Comparison of ENCODE assay signal across 8 cellular contexts in the genomic region with DNA sequence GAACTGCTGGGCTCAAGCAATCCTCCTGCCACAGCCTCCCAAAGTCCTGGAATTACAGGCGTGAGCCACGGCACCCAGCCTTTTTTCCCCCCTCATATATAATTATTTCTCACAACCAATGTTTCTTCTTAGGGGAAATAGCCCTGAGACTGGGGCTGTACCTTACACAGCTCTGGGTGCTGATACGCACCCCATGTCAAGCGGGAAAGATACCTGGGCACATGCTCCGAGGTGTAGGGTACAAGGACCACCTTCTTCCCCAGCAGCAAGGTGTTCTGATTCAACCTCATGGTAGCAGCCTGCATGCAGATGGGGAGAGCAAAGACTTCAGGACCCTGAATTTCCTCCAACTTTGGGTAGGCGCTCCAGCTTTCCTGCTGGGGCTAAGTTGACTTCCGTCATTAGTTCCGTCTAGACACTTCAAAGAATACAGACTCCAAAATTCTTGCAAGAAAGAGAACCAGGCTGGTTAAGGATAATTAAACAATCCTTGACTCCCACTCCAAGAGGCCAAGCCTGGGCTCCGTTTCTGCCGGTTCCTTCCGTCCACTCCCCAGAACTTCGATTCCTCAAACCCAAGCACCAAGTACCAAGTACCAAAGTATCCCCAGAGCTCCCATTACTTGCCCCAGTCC. TPM values are rescaled to one million over a fixed set of nuclear protein-coding genes. Genes with fewer than 3 reads are reported as not detected.
DNase-seq lines count a peak whose midpoint lies in the region; ATAC-seq and TF ChIP-seq lines count a peak whose summit lies in the region.

No MANE protein-coding gene starts in this region.

- peak overlapping the region; percentile 85 for H3K4me2 ChIP-seq in OCI-LY1 (ENCODE audit: low read length)

- TF ChIP-seq CTCF in CD8-positive, alpha-beta T cell (IDR thresholded peaks at IDR 0.05) = no peak
- TF ChIP-seq CTCF in OCI-LY1 (IDR thresholded peaks at IDR 0.05; ENCODE audit: low read length) (no peak), endothelial cell (IDR thresholded peaks at IDR 0.05; ENCODE audit: unreplicated experiment) (no peak), neutrophil (IDR thresholded peaks at IDR 0.05) (no peak)

- no peak overlapping the region for H2AFZ ChIP-seq in OCI-LY1 (ENCODE audit: low read length)

- intact Hi-C loops in CD8-positive, alpha-beta T cell (cut with DNase I, micrococcal nuclease) = loop anchor here (1.0 kb wide), 4 partner anchors 16 to 98 kb away; partner anchors contain the start of gene NHERF1 (in 2 of the 2)
- intact Hi-C loops in sciatic nerve (cut with DNase I) = no loop called here

- ATAC-seq in CD8-positive, alpha-beta T cell = no peak
- ATAC-seq in sciatic nerve = no peak

- peak overlapping the region; percentile 91 for H3K9ac ChIP-seq in OCI-LY1 (ENCODE audit: low read length)

- H3K36me3 ChIP-seq in CD8-positive, alpha-beta T cell (ENCODE audit: insufficient read depth, low read length) = peaks cover 27% of the 10 kb centered on the region
- H3K36me3 ChIP-seq in OCI-LY1 (ENCODE audit: insufficient read depth, low read length) (peaks cover 36% of the 10 kb centered on the region), neutrophil (peaks cover 22% of the 10 kb centered on the region)

- H4K20me1 ChIP-seq in OCI-LY1 (ENCODE audit: insufficient read depth, low read length) = no peaks in the 10 kb centered on the region

- H3K4me3 Mint-ChIP-seq in CD8-positive, alpha-beta T cell = peak overlapping the region; percentile 99
- H3K4me3 Mint-ChIP-seq in endothelial cell (ENCODE audit: unreplicated experiment) = peak overlapping the region; percentile 99

- H3K9me3 Mint-ChIP-seq in CD8-positive, alpha-beta T cell = no peaks in the 10 kb centered on the region
- no peaks in the 10 kb centered on the region for H3K9me3 Mint-ChIP-seq in endothelial cell (ENCODE audit: unreplicated experiment)

- H3K4me1 ChIP-seq in CD8-positive, alpha-beta T cell (ENCODE audit: insufficient read depth, low read length) = peaks cover 43% of the 10 kb centered on the region
- peaks cover 26% of the 10 kb centered on the region for H3K4me1 ChIP-seq in OCI-LY1 (ENCODE audit: insufficient read depth, low read length, severe bottlenecking)
- peaks cover 56 to 58% of the 10 kb centered on the region in 2 experiments for H3K4me1 ChIP-seq in neutrophil (ENCODE audit: control insufficient read depth in 1 of 2, insufficient read depth in 1 of 2, low read depth in 1 of 2, low read length in 1 of 2)

- peaks cover 9% of the 10 kb centered on the region; the same call in 1 of the 2 replicates for H3K79me2 ChIP-seq in OCI-LY1 (ENCODE audit: insufficient read depth, low read length)

- no peaks in the 10 kb centered on the region for H3K9me2 ChIP-seq in OCI-LY1 (ENCODE audit: low read depth, low read length)

- peak overlapping the region; percentile 83 for H3K4me3 ChIP-seq in CD8-positive, alpha-beta T cell (ENCODE audit: low read depth, low read length)
- H3K4me3 ChIP-seq in OCI-LY1 (ENCODE audit: low read depth, low read length, poor library complexity, severe bottlenecking) (peak overlapping the region; percentile 72), neutrophil (ENCODE audit: low read depth in 1 of 2, low read length in 1 of 2) (peak overlapping the region; percentile 64 to 82)

- DNase-seq in CD8-positive, alpha-beta T cell = no peak
- DNase-seq in endothelial cell (ENCODE audit: low spot score) (no peak), NCI-H446 (lab: John Stamatoyannopoulos, UW) (no peak), dedifferentiated amniotic fluid mesenchymal stem cell (ENCODE audit: extremely low spot score) (no peak), sciatic nerve (ENCODE audit: low spot score) (no peak), KBM-7 (no peak)

- H3K9me3 ChIP-seq in CD8-positive, alpha-beta T cell (ENCODE audit: low read length) = no peaks in the 10 kb centered on the region
- H3K9me3 ChIP-seq in OCI-LY1 (ENCODE audit: low read length) (no peaks in the 10 kb centered on the region), neutrophil (no peaks in the 10 kb centered on the region)

- CTCF ChIA-PET in CD8-positive, alpha-beta T cell (lab: Charles Lee) = interaction anchor here (0.9 to 16.5 kb wide), 8 partner anchors 11 to 118 kb away, joined by 3 to 196 read pairs (median 22); partner anchors contain the start of gene RAB37

- no peaks in the 10 kb centered on the region for H3K27me3 Mint-ChIP-seq in CD8-positive, alpha-beta T cell (ENCODE audit: low read depth)
- H3K27me3 Mint-ChIP-seq in endothelial cell (ENCODE audit: unreplicated experiment) = peaks cover 16% of the 10 kb centered on the region

- H3K27me3 ChIP-seq in CD8-positive, alpha-beta T cell (ENCODE audit: insufficient read depth, low read length) = no peaks in the 10 kb centered on the region
- H3K27me3 ChIP-seq in OCI-LY1 (ENCODE audit: insufficient read depth, low read length) = no peaks in the 10 kb centered on the region
- H3K27me3 ChIP-seq in neutrophil = no peaks in the 10 kb centered on the region

- H3K4me1 Mint-ChIP-seq in CD8-positive, alpha-beta T cell (ENCODE audit: low read depth) = peaks cover 58% of the 10 kb centered on the region
- H3K4me1 Mint-ChIP-seq in endothelial cell (ENCODE audit: unreplicated experiment) = peaks cover 41% of the 10 kb centered on the region

- in situ Hi-C loops in KBM-7 (cut with MboI; ENCODE audit: low pct_unique_long_range_greater_than_20kb, low sequenced_read_pairs) = no loop called here

- H3K27ac ChIP-seq in CD8-positive, alpha-beta T cell (ENCODE audit: low read depth, low read length) = peak overlapping the region; percentile 56
- H3K27ac ChIP-seq in OCI-LY1 (ENCODE audit: low read depth, low read length, poor library complexity, severe bottlenecking) (peak overlapping the region; percentile 4), neutrophil (peak overlapping the region; percentile 94)

- H3K27ac Mint-ChIP-seq in CD8-positive, alpha-beta T cell = peak overlapping the region; percentile 97
- H3K27ac Mint-ChIP-seq in endothelial cell (ENCODE audit: unreplicated experiment) = peak overlapping the region; percentile 99

- peaks cover 46% of the 10 kb centered on the region for H3K36me3 Mint-ChIP-seq in CD8-positive, alpha-beta T cell
- peaks cover 20% of the 10 kb centered on the region for H3K36me3 Mint-ChIP-seq in endothelial cell (ENCODE audit: low read depth, unreplicated experiment)

- H3F3A ChIP-seq in OCI-LY1 (ENCODE audit: insufficient read depth, low read length) = no peaks in the 10 kb centered on the region

- POLR2A ChIA-PET in CD8-positive, alpha-beta T cell (lab: Charles Lee) = interaction anchor here (1.0 to 2.5 kb wide), 6 partner anchors 15 to 98 kb away, joined by 3 to 23 read pairs (median 6); partner anchors contain the start of genes FDXR and RAB37

RNA-seq across cellular contexts. Expression of gene NAT9, which starts 0.6 kb away (rescaled TPM):
- total RNA-seq in CD8-positive, alpha-beta T cell = 10 to 100 TPM; 37.9 to 41.1 TPM
- 50.1 TPM for total RNA-seq in endothelial cell (ENCODE audit: unreplicated experiment)
- 50.3 TPM for total RNA-seq in sciatic nerve

RNA-seq across cellular contexts. Expression of gene NHERF1, which starts 27.1 kb away (rescaled TPM):
- total RNA-seq in CD8-positive, alpha-beta T cell = 10 to 100 TPM; 72.5 to 73.7 TPM
- total RNA-seq in endothelial cell (ENCODE audit: unreplicated experiment) (30.5 TPM), sciatic nerve (39.0 TPM)

RNA-seq across cellular contexts. Expression of gene RAB37, which starts 38.5 kb away (rescaled TPM):
- 10 to 100 TPM; 33.7 to 36.0 TPM for total RNA-seq in CD8-positive, alpha-beta T cell
- total RNA-seq in endothelial cell (ENCODE audit: unreplicated experiment) (2.5 TPM), sciatic nerve (3.6 TPM)

Comparison
In these comparisons a context has a peak if more than half of its experiments do, and no peak if none do; other contexts are left out.
1. H3K27ac ChIP-seq: peak in every context shown above with its lines; median percentile 94 in neutrophil; 56 in CD8-positive, alpha-beta T cell; 4 in OCI-LY1.